Comparison of ENCODE assay signal across 8 cellular contexts in genomic region chr6:35360349-35361138, GRCh38. TPM values are rescaled to one million over a fixed set of nuclear protein-coding genes. Genes with fewer than 3 reads are reported as not detected.
A peak's percentile ranks its signal among the peaks of the same experiment; 100 is the strongest.
DNase-seq lines count a peak whose midpoint lies in the region; ATAC-seq and TF ChIP-seq lines count a peak whose summit lies in the region.

No MANE protein-coding gene starts in this region.

- H3K9me3 ChIP-seq in right lobe of liver (no peaks in the 10 kb centered on the region), upper lobe of right lung (no peaks in the 10 kb centered on the region), vagina (no peaks in the 10 kb centered on the region)

- H3K9me3 Mint-ChIP-seq in activated naive CD8-positive, alpha-beta T cell (ENCODE audit: low read depth) = no peaks in the 10 kb centered on the region
- H3K9me3 Mint-ChIP-seq in activated naive CD8-positive, alpha-beta T cell treated with anti-CD3 and anti-CD28 coated beads, Interleukin-2, amount 50 U/mL, for 24 hours = no peaks in the 10 kb centered on the region
- H3K9me3 Mint-ChIP-seq in dendritic cell treated with granulocyte-macrophage colony-stimulating factor and Interleukin-4, amounts not matched to agents 40 ng/mL and 50 ng/mL, for 4 days = no peaks in the 10 kb centered on the region

- TF ChIP-seq CTCF in right lobe of liver (IDR thresholded peaks at IDR 0.05) = no peak
- TF ChIP-seq CTCF in upper lobe of right lung (IDR thresholded peaks at IDR 0.05) = no peak
- no peak for TF ChIP-seq CTCF in vagina (IDR thresholded peaks at IDR 0.05)

- H3K36me3 Mint-ChIP-seq in activated naive CD8-positive, alpha-beta T cell = peaks cover 5% of the 10 kb centered on the region
- H3K36me3 Mint-ChIP-seq in activated naive CD8-positive, alpha-beta T cell treated with anti-CD3 and anti-CD28 coated beads, Interleukin-2, amount 50 U/mL, for 24 hours (ENCODE audit: low read depth) = peaks cover 21% of the 10 kb centered on the region
- H3K36me3 Mint-ChIP-seq in dendritic cell treated with granulocyte-macrophage colony-stimulating factor and Interleukin-4, amounts not matched to agents 40 ng/mL and 50 ng/mL, for 4 days (ENCODE audit: low read depth) = peaks cover 86% of the 10 kb centered on the region

- H3K27me3 ChIP-seq in right lobe of liver (no peaks in the 10 kb centered on the region), upper lobe of right lung (no peaks in the 10 kb centered on the region), vagina (no peaks in the 10 kb centered on the region)

- DNase-seq in activated naive CD8-positive, alpha-beta T cell treated with anti-CD3 and anti-CD28 coated beads, Interleukin-2, amount 50 U/mL, for 24 hours = no peak
- DNase-seq in right lobe of liver = peak; percentile 70 to 92 (median 82)
- DNase-seq in upper lobe of right lung = peak; percentile 66
- DNase-seq in stimulated activated CD4-positive, alpha-beta T cell treated with anti-CD3 and anti-CD28 coated beads, Interleukin-4, amount 100 ng/mL, for 4 hours = no peak
- DNase-seq in NCI-H1930 (lab: John Stamatoyannopoulos, UW) = no peak
- DNase-seq in vagina (ENCODE audit: extremely low spot score in 2 of 2) = no peak

- H3K36me3 ChIP-seq in right lobe of liver (no peaks in the 10 kb centered on the region), upper lobe of right lung (peaks cover 20% of the 10 kb centered on the region), vagina (peaks cover 0 to 14% of the 10 kb centered on the region in 2 donors)

- peaks cover 71% of the 10 kb centered on the region for H3K4me1 Mint-ChIP-seq in activated naive CD8-positive, alpha-beta T cell (ENCODE audit: low read depth)
- H3K4me1 Mint-ChIP-seq in activated naive CD8-positive, alpha-beta T cell treated with anti-CD3 and anti-CD28 coated beads, Interleukin-2, amount 50 U/mL, for 24 hours = peaks cover 36% of the 10 kb centered on the region
- H3K4me1 Mint-ChIP-seq in dendritic cell treated with granulocyte-macrophage colony-stimulating factor and Interleukin-4, amounts not matched to agents 40 ng/mL and 50 ng/mL, for 4 days (ENCODE audit: low read depth) = peaks cover 99% of the 10 kb centered on the region

- ATAC-seq in activated naive CD8-positive, alpha-beta T cell treated with anti-CD3 and anti-CD28 coated beads, Interleukin-2, amount 50 U/mL, for 24 hours = no peak
- ATAC-seq in right lobe of liver (peak; percentile 87 to 96 (median 94)), upper lobe of right lung (peak; percentile 85)

- peaks cover 0 to 32% (median 10%) of the 10 kb centered on the region in 4 donors for H3K4me1 ChIP-seq in right lobe of liver
- peaks cover 16% of the 10 kb centered on the region for H3K4me1 ChIP-seq in upper lobe of right lung
- H3K4me1 ChIP-seq in vagina = peaks cover 33% of the 10 kb centered on the region

- H3K27ac Mint-ChIP-seq in activated naive CD8-positive, alpha-beta T cell = peak overlapping the region; percentile 58
- H3K27ac Mint-ChIP-seq in activated naive CD8-positive, alpha-beta T cell treated with anti-CD3 and anti-CD28 coated beads, Interleukin-2, amount 50 U/mL, for 24 hours = no peak overlapping the region
- H3K27ac Mint-ChIP-seq in dendritic cell treated with granulocyte-macrophage colony-stimulating factor and Interleukin-4, amounts not matched to agents 40 ng/mL and 50 ng/mL, for 4 days = peak overlapping the region; percentile 72

- H3K4me3 ChIP-seq in right lobe of liver (no peak overlapping the region), upper lobe of right lung (no peak overlapping the region), vagina (no peak overlapping the region)

- no peak overlapping the region for H3K4me3 Mint-ChIP-seq in activated naive CD8-positive, alpha-beta T cell
- H3K4me3 Mint-ChIP-seq in activated naive CD8-positive, alpha-beta T cell treated with anti-CD3 and anti-CD28 coated beads, Interleukin-2, amount 50 U/mL, for 24 hours = no peak overlapping the region
- no peak overlapping the region for H3K4me3 Mint-ChIP-seq in dendritic cell treated with granulocyte-macrophage colony-stimulating factor and Interleukin-4, amounts not matched to agents 40 ng/mL and 50 ng/mL, for 4 days

- WGBS in right lobe of liver (ENCODE audit: insufficient coverage, low coverage, low lambda C conversion rate, missing lambda C conversion rate) = 36% methylated on average over 7 of the region's 8 CpGs

- TF ChIP-seq POLR2A in right lobe of liver (IDR thresholded peaks at IDR 0.05) (no peak), vagina (IDR thresholded peaks at IDR 0.05) (no peak)

- H3K27me3 Mint-ChIP-seq in activated naive CD8-positive, alpha-beta T cell = no peaks in the 10 kb centered on the region
- H3K27me3 Mint-ChIP-seq in activated naive CD8-positive, alpha-beta T cell treated with anti-CD3 and anti-CD28 coated beads, Interleukin-2, amount 50 U/mL, for 24 hours = no peaks in the 10 kb centered on the region
- H3K27me3 Mint-ChIP-seq in dendritic cell treated with granulocyte-macrophage colony-stimulating factor and Interleukin-4, amounts not matched to agents 40 ng/mL and 50 ng/mL, for 4 days = no peaks in the 10 kb centered on the region

- intact Hi-C loops in dendritic cell treated with granulocyte-macrophage colony-stimulating factor and Interleukin-4, amounts not matched to agents 40 ng/mL and 50 ng/mL, for 4 days (cut with micrococcal nuclease) = no loop called here
- intact Hi-C loops in right lobe of liver (cut with DNase I) (no loop called here), upper lobe of right lung (cut with DNase I) (no loop called here), vagina (cut with DNase I) (no loop called here)

- H3K27ac ChIP-seq in right lobe of liver = peak overlapping the region; percentile 40 to 78 (median 48)
- no peak overlapping the region for H3K27ac ChIP-seq in upper lobe of right lung
- no peak overlapping the region for H3K27ac ChIP-seq in vagina

RNA-seq across cellular contexts. Expression of gene PPARD, which starts 18.2 kb away (rescaled TPM):
- total RNA-seq in right lobe of liver = 10 to 100 TPM in 1 of 6 experiments, 1 to 10 TPM in 5; 5.2 to 18.8 (median 5.9) TPM
- 31.6 TPM for total RNA-seq in upper lobe of right lung
- total RNA-seq in vagina = 21.9 TPM

Comparison
In these comparisons a context has a peak if more than half of its experiments do, and no peak if none do; other contexts are left out.
1. DNase-seq: peak in right lobe of liver (3 of 3) and upper lobe of right lung (single experiment); none in activated naive CD8-positive, alpha-beta T cell treated with anti-CD3 and anti-CD28 coated beads, Interleukin-2, amount 50 U/mL, for 24 hours (single experiment), stimulated activated CD4-positive, alpha-beta T cell treated with anti-CD3 and anti-CD28 coated beads, Interleukin-4, amount 100 ng/mL, for 4 hours (0 of 2), NCI-H1930 (0 of 2) and vagina (0 of 2).
2. H3K27ac ChIP-seq: peak in right lobe of liver (3 of 3); none in upper lobe of right lung (single experiment) and vagina (single experiment).